1 cellular context compared by ENCODE assay signal in genomic region chr5:91219141-91219802, GRCh38.
TF ChIP-seq lines count a peak whose summit lies in the region.

No MANE protein-coding gene starts in this region.

TF ChIP-seq in HEK293, 187 proteins besides CTCF, POLR2A, EP300 and RAD21 (continued from another document):
- 0 out of 2 replicates have a peak, but pooled peaks have one; percentile 30 for TF ChIP-seq ZNF518A (tag by site-specific recombination; conservative IDR thresholded peaks at IDR 0.05; ENCODE audit: low read depth)
